ENCODE assay signal across 15 cellular contexts in the genomic region with DNA sequence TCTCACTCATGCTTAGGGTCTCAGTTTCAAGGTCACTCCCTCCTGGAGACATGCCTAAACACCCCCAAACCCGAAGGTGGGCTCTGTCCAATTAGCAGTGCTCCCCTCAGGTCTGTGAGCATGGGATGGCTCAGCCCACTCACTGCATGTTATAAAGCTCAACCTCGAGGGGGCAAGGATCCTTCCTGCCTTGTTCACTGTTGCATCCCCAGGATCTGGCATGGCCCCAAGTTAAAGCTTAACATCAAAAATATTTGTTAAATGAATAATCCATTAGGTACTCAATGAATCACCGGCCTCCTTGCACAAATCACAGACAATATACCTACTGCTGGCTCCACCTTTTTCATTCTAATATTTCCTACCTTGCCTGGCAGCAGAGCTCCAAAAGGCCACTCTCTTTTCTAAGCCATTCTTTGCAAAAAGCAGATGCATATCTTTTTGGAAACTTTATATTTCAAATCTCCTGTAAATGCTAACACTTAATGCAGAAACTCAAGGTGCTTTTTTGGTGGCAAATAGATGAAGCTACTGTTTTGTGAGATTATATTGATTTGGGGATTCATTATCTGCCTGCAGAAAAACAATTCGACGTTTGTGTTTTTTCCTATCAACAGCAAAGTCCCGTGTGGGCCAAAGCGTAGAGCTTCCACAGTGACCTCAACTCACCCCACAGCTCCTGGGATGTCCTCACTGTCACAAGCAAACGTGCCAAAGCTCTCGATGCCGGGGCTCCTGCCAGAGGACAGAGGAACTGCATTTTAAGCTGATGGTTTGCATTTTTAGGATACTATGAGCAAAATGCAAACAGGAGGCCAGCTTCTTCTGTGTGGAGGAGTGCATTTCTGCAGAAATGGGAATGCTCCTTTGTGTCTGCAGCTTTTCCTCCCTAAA. TPM values are rescaled to one million over a fixed set of nuclear protein-coding genes. Genes with fewer than 3 reads are reported as not detected.
DNase-seq lines count a peak whose midpoint lies in the region; ATAC-seq and TF ChIP-seq lines count a peak whose summit lies in the region.
"Had no signal": no experiment of that assay in that cellular context is flagged by ENCODE, and none has a peak within 500 bp of the region (broad histone marks: within the 10 kb centered on the region; RNA-seq: fewer than 3 reads in every experiment).

No MANE protein-coding gene starts in this region.

- H3K36me3 Mint-ChIP-seq in natural killer cell treated with Interleukin-12 subunit alpha and Interleukin-12 subunit beta and Interleukin-15 and Interleukin-18, amount 100 ng/mL, for 72 hours, result no peaks in the 10 kb centered on the region

- peak; percentile 14 for DNase-seq in AG08395 (ENCODE audit: low spot score)
- DNase-seq in adrenal gland, result peak in 4 of 7 donors; percentile 19 to 34 (median 26)
- DNase-seq in iris pigment epithelial cell (ENCODE audit: low read depth), result peak; percentile 69
- no peak for DNase-seq in SJCRH30
- no peak for DNase-seq in OCI-M1 (lab: John Stamatoyannopoulos, UW)
- no peak for DNase-seq in natural killer cell treated with Interleukin-12 subunit alpha and Interleukin-12 subunit beta and Interleukin-15 and Interleukin-18, amount 100 ng/mL, for 72 hours (ENCODE audit: low spot score)
- DNase-seq: activated CD4-positive, alpha-beta T cell treated with anti-CD3 and anti-CD28 coated beads, Interleukin-2, amount 10 ng/mL, durations not matched to agents 7 days and 5 days; activated naive CD4-positive, alpha-beta T cell treated with anti-CD3 and anti-CD28 coated beads, Interleukin-2, amount 50 U/mL, for 16 hours; C1 segment of cervical spinal cord; left colon; NCI-H1417 treated with DMSO at 0.1 percent for 48 hours had no signal

- peaks cover 0 to 3% of the 10 kb centered on the region in 2 donors for H3K27me3 Mint-ChIP-seq in natural killer cell treated with Interleukin-12 subunit alpha and Interleukin-12 subunit beta and Interleukin-15 and Interleukin-18, amount 100 ng/mL, for 72 hours

- H3K27ac Mint-ChIP-seq in natural killer cell treated with Interleukin-12 subunit alpha and Interleukin-12 subunit beta and Interleukin-15 and Interleukin-18, amount 100 ng/mL, for 72 hours, result no peak overlapping the region
- H3K27ac Mint-ChIP-seq: activated CD4-positive, alpha-beta T cell treated with anti-CD3 and anti-CD28 coated beads, Interleukin-2, amount 10 ng/mL, durations not matched to agents 7 days and 5 days had no signal

- no peak overlapping the region for H3K27ac ChIP-seq in HEK293 (ENCODE audit: extremely low read depth, low read depth, low read length)
- no peak overlapping the region for H3K27ac ChIP-seq in adrenal gland
- H3K27ac ChIP-seq in SJCRH30, result no peak overlapping the region
- H3K27ac ChIP-seq: prostate gland had no signal

- no peaks in the 10 kb centered on the region for H3K4me1 ChIP-seq in HEK293 (ENCODE audit: control insufficient read depth, insufficient read depth, low read length)
- H3K4me1 ChIP-seq in adrenal gland (replicated peaks in 1 of 2), result no peaks in the 10 kb centered on the region
- peaks cover 3% of the 10 kb centered on the region; the same call in 1 of the 2 replicates for H3K4me1 ChIP-seq in SJCRH30
- H3K4me1 ChIP-seq: prostate gland had no signal

- no peak for TF ChIP-seq POLR2A in adrenal gland (IDR thresholded peaks at IDR 0.05)

- intact Hi-C loops in adrenal gland (cut with DNase I), result no loop called here

- CTCF ChIA-PET in HEK293 (lab: Yijun Ruan, JAX), result interaction anchor here (0.6 to 1.2 kb wide), 7 partner anchors 10 to 138 kb away, joined by 3 to 5 read pairs (median 3); no protein-coding TSS in a partner anchor

- WGBS in adrenal gland, 4 donors, result 38 to 59% (median 49%) methylated on average over 9 to 10 of the region's 10 CpGs

- H3K36me3 ChIP-seq in HEK293 (ENCODE audit: control insufficient read depth in 2 of 2, insufficient read depth in 1 of 2, low read length in 2 of 2) (no peaks in the 10 kb centered on the region), adrenal gland (replicated peaks in 1 of 2) (no peaks in the 10 kb centered on the region), SJCRH30 (no peaks in the 10 kb centered on the region)
- H3K36me3 ChIP-seq: prostate gland had no signal

- no peaks in the 10 kb centered on the region for H3K4me1 Mint-ChIP-seq in natural killer cell treated with Interleukin-12 subunit alpha and Interleukin-12 subunit beta and Interleukin-15 and Interleukin-18, amount 100 ng/mL, for 72 hours (ENCODE audit: low read depth in 2 of 2)
- H3K4me1 Mint-ChIP-seq: activated CD4-positive, alpha-beta T cell treated with anti-CD3 and anti-CD28 coated beads, Interleukin-2, amount 10 ng/mL, durations not matched to agents 7 days and 5 days had no signal

- TF ChIP-seq CTCF in HEK293 (tag by site-specific recombination; IDR thresholded peaks at IDR 0.05) (no peak), adrenal gland (IDR thresholded peaks at IDR 0.05) (no peak)

- no peak overlapping the region for H3K4me3 ChIP-seq in HEK293 (ENCODE audit: low read depth, low read length)
- no peak overlapping the region for H3K4me3 ChIP-seq in adrenal gland
- H3K4me3 ChIP-seq in SJCRH30, result no peak overlapping the region
- H3K4me3 ChIP-seq: GM12878, prostate gland had no signal

- H3K9me3 Mint-ChIP-seq in natural killer cell treated with Interleukin-12 subunit alpha and Interleukin-12 subunit beta and Interleukin-15 and Interleukin-18, amount 100 ng/mL, for 72 hours, result no peaks in the 10 kb centered on the region
- H3K9me3 Mint-ChIP-seq: activated CD4-positive, alpha-beta T cell treated with anti-CD3 and anti-CD28 coated beads, Interleukin-2, amount 10 ng/mL, durations not matched to agents 7 days and 5 days had no signal

- no peaks in the 10 kb centered on the region for H3K9me3 ChIP-seq in HEK293 (ENCODE audit: control insufficient read depth, insufficient read depth, low read depth, low read length)
- no peaks in the 10 kb centered on the region for H3K9me3 ChIP-seq in adrenal gland (replicated peaks in 1 of 3)
- H3K9me3 ChIP-seq in SJCRH30 (replicated peaks), result no peaks in the 10 kb centered on the region
- H3K9me3 ChIP-seq: prostate gland had no signal

- H3K27me3 ChIP-seq in adrenal gland (no peaks in the 10 kb centered on the region), SJCRH30 (no peaks in the 10 kb centered on the region)

- ATAC-seq in HG02759 (IDR thresholded peaks at IDR 0.05; ENCODE audit: unreplicated experiment), result no peak
- no peak for ATAC-seq in natural killer cell treated with Interleukin-12 subunit alpha and Interleukin-12 subunit beta and Interleukin-15 and Interleukin-18, amount 100 ng/mL, for 72 hours
- ATAC-seq: GM12878, left colon had no signal

- POLR2A ChIA-PET in HEK293 (lab: Yijun Ruan, JAX), result no interaction called here

- no peak overlapping the region for H3K4me3 Mint-ChIP-seq in natural killer cell treated with Interleukin-12 subunit alpha and Interleukin-12 subunit beta and Interleukin-15 and Interleukin-18, amount 100 ng/mL, for 72 hours
- H3K4me3 Mint-ChIP-seq: activated CD4-positive, alpha-beta T cell treated with anti-CD3 and anti-CD28 coated beads, Interleukin-2, amount 10 ng/mL, durations not matched to agents 7 days and 5 days had no signal

TF ChIP-seq in HEK293, 187 proteins besides CTCF, POLR2A, EP300 and RAD21:
- TF ChIP-seq, protein P1, sequence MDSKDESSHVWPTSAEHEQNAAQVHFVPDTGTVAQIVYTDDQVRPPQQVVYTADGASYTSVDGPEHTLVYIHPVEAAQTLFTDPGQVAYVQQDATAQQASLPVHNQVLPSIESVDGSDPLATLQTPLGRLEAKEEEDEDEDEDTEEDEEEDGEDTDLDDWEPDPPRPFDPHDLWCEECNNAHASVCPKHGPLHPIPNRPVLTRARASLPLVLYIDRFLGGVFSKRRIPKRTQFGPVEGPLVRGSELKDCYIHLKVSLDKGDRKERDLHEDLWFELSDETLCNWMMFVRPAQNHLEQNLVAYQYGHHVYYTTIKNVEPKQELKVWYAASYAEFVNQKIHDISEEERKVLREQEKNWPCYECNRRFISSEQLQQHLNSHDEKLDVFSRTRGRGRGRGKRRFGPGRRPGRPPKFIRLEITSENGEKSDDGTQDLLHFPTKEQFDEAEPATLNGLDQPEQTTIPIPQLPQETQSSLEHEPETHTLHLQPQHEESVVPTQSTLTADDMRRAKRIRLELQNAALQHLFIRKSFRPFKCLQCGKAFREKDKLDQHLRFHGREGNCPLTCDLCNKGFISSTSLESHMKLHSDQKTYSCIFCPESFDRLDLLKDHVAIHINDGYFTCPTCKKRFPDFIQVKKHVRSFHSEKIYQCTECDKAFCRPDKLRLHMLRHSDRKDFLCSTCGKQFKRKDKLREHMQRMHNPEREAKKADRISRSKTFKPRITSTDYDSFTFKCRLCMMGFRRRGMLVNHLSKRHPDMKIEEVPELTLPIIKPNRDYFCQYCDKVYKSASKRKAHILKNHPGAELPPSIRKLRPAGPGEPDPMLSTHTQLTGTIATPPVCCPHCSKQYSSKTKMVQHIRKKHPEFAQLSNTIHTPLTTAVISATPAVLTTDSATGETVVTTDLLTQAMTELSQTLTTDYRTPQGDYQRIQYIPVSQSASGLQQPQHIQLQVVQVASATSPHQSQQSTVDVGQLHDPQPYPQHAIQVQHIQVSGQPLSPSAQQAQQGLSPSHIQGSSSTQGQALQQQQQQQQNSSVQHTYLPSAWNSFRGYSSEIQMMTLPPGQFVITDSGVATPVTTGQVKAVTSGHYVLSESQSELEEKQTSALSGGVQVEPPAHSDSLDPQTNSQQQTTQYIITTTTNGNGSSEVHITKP (tag by site-specific recombination; IDR thresholded peaks at IDR 0.05), result peak; percentile 50
- TF ChIP-seq ZNF112 (tag by site-specific recombination; IDR thresholded peaks at IDR 0.05), result no peak
- no peak for TF ChIP-seq ZNF514 (tag by site-specific recombination; IDR thresholded peaks at IDR 0.05)
- peak; percentile 32; the same call in 1 of the 2 replicates for TF ChIP-seq ZFHX2 (tag by site-specific recombination; conservative IDR thresholded peaks at IDR 0.05)
TF ChIP-seq in HEK293: peak in this region for 2.

RNA-seq across cellular contexts. Expression of a gene that starts 35.4 kb away (rescaled TPM):
- total RNA-seq in adrenal gland, result 1 to 10 TPM; 1.4 to 9.8 (median 3.5) TPM
- polyA plus RNA-seq in adrenal gland, result 10 to 100 TPM in 1 of 3 donors, 1 to 10 TPM in 2; 4.6 to 18.2 (median 5.3) TPM
- 12.3 and 16.7 TPM in 2 replicates for total RNA-seq in SJCRH30 (2014; rRNA removed; shearing (Covaris generic))
- total RNA-seq in natural killer cell treated with Interleukin-12 subunit alpha and Interleukin-12 subunit beta and Interleukin-15 and Interleukin-18, amount 100 ng/mL, for 72 hours, result not detected
- total RNA-seq: activated CD4-positive, alpha-beta T cell treated with anti-CD3 and anti-CD28 coated beads, Interleukin-2, amount 10 ng/mL, durations not matched to agents 7 days and 5 days had no signal

Comparison
In these comparisons a context has a peak if more than half of its experiments do, and no peak if none do; other contexts are left out.
1. DNase-seq: peak in AG08395 (single experiment), adrenal gland (4 of 7) and iris pigment epithelial cell (single experiment); none in SJCRH30 (0 of 2), OCI-M1 (single experiment) and natural killer cell treated with Interleukin-12 subunit alpha and Interleukin-12 subunit beta and Interleukin-15 and Interleukin-18, amount 100 ng/mL, for 72 hours (single experiment).